19 cellular contexts compared by ENCODE assay signal in the genomic region with DNA sequence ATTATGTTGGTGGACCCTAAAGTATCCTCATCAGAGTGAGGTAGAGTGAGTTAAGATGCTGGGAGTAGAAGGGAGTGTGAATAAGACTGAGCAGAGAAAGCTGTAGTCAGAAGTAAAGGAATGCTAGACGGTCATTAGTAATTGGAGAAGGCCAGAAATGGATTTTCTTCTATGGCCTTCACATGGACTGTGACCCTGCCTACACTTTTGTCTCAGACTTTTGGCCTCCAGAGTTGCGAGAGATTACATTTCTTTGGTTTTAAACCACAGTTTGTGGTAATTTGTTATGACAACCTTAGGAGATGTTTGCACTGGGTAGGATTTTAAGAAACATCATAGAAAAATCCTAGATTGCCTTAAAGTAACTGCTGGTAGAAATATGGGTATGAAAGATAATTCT.
DNase-seq lines count a peak whose midpoint lies in the region; ATAC-seq and TF ChIP-seq lines count a peak whose summit lies in the region.
"Had no signal": no experiment of that assay in that cellular context is flagged by ENCODE, and none has a peak within 500 bp of the region (broad histone marks: within the 10 kb centered on the region; RNA-seq: fewer than 3 reads in every experiment).

No MANE protein-coding gene starts in this region.

- BruUV-seq in Caco-2 (replicated peaks; lab: Mats Ljungman, UMichigan), result no TSS peak

- H3K9me3 ChIP-seq in Caco-2, result no peaks in the 10 kb centered on the region
- no peaks in the 10 kb centered on the region for H3K9me3 ChIP-seq in CD4-positive, alpha-beta memory T cell (ENCODE audit: control insufficient read depth in 1 of 2, low read length in 2 of 2)

- H3K27me3 Mint-ChIP-seq in Caco-2 (ENCODE audit: insufficient read depth, unreplicated experiment) (no peaks in the 10 kb centered on the region), nephron progenitor cell (ENCODE audit: low read depth, poor library complexity) (no peaks in the 10 kb centered on the region)
- H3K27me3 Mint-ChIP-seq in CD4-positive, alpha-beta memory T cell, result no peaks in the 10 kb centered on the region
- no peaks in the 10 kb centered on the region for H3K27me3 Mint-ChIP-seq in activated naive CD8-positive, alpha-beta T cell treated with anti-CD3 and anti-CD28 coated beads, Interleukin-2, amount 50 U/mL, for 24 hours

- no peak overlapping the region for H3K27ac ChIP-seq in CD4-positive, alpha-beta memory T cell (ENCODE audit: low read depth, low read length)
- H3K27ac ChIP-seq: HL-60 had no signal

- H3K9me3 Mint-ChIP-seq in Caco-2 (ENCODE audit: unreplicated experiment) (peaks cover 22% of the 10 kb centered on the region), nephron progenitor cell (no peaks in the 10 kb centered on the region)
- H3K9me3 Mint-ChIP-seq in CD4-positive, alpha-beta memory T cell, result peaks cover 0 to 6% (median 2%) of the 10 kb centered on the region in 8 donors
- H3K9me3 Mint-ChIP-seq in activated naive CD8-positive, alpha-beta T cell treated with anti-CD3 and anti-CD28 coated beads, Interleukin-2, amount 50 U/mL, for 24 hours, result peaks cover 17% of the 10 kb centered on the region

- H3K36me3 ChIP-seq in Caco-2 (ENCODE audit: control insufficient read depth, insufficient read depth, low read length), result no peaks in the 10 kb centered on the region
- H3K36me3 ChIP-seq in CD4-positive, alpha-beta memory T cell (ENCODE audit: insufficient read depth, low read length), result no peaks in the 10 kb centered on the region
- H3K36me3 ChIP-seq: BLaER1 treated with 17β-estradiol and CSF1 and Interleukin-3, amounts not matched to agents 10 nM and 100 nM had no signal

- no peak overlapping the region for H3K27ac Mint-ChIP-seq in Caco-2 (ENCODE audit: unreplicated experiment)
- peak overlapping the region; percentile 60 for H3K27ac Mint-ChIP-seq in nephron progenitor cell
- no peak overlapping the region for H3K27ac Mint-ChIP-seq in CD4-positive, alpha-beta memory T cell
- H3K27ac Mint-ChIP-seq in activated naive CD8-positive, alpha-beta T cell treated with anti-CD3 and anti-CD28 coated beads, Interleukin-2, amount 50 U/mL, for 24 hours, result no peak overlapping the region

- H3K4me1 Mint-ChIP-seq in Caco-2 (ENCODE audit: low read depth, unreplicated experiment) (peaks cover 11% of the 10 kb centered on the region), nephron progenitor cell (peaks cover 5% of the 10 kb centered on the region)
- H3K4me1 Mint-ChIP-seq in CD4-positive, alpha-beta memory T cell, result no peaks in the 10 kb centered on the region
- H3K4me1 Mint-ChIP-seq in activated naive CD8-positive, alpha-beta T cell treated with anti-CD3 and anti-CD28 coated beads, Interleukin-2, amount 50 U/mL, for 24 hours, result no peaks in the 10 kb centered on the region

- intact Hi-C loops in Caco-2 (cut with micrococcal nuclease; ENCODE audit: unreplicated experiment), result loop anchor here (2.0 kb wide), 1 partner anchor 34 kb away; no protein-coding TSS in a partner anchor
- intact Hi-C loops in CD4-positive, alpha-beta memory T cell (cut with micrococcal nuclease), result no loop called here

- H3K36me3 Mint-ChIP-seq in Caco-2 (ENCODE audit: insufficient read depth, unreplicated experiment) (no peaks in the 10 kb centered on the region), nephron progenitor cell (ENCODE audit: low read depth) (no peaks in the 10 kb centered on the region)
- no peaks in the 10 kb centered on the region for H3K36me3 Mint-ChIP-seq in CD4-positive, alpha-beta memory T cell
- H3K36me3 Mint-ChIP-seq in activated naive CD8-positive, alpha-beta T cell treated with anti-CD3 and anti-CD28 coated beads, Interleukin-2, amount 50 U/mL, for 24 hours (ENCODE audit: low read depth), result no peaks in the 10 kb centered on the region

- H3K4me3 Mint-ChIP-seq in Caco-2 (ENCODE audit: unreplicated experiment) (peak overlapping the region; percentile 5), nephron progenitor cell (no peak overlapping the region)
- no peak overlapping the region for H3K4me3 Mint-ChIP-seq in CD4-positive, alpha-beta memory T cell
- no peak overlapping the region for H3K4me3 Mint-ChIP-seq in activated naive CD8-positive, alpha-beta T cell treated with anti-CD3 and anti-CD28 coated beads, Interleukin-2, amount 50 U/mL, for 24 hours

- TF ChIP-seq CTCF in Caco-2 (IDR thresholded peaks at IDR 0.05; ENCODE audit: insufficient read depth in 1 of 2, low read depth in 1 of 2, low read length in 1 of 2, severe bottlenecking in 1 of 2, unreplicated experiment in 1 of 2) (no peak), nephron progenitor cell (IDR thresholded peaks at IDR 0.05) (no peak)

- no peak for ATAC-seq in HG03039 (IDR thresholded peaks at IDR 0.05; ENCODE audit: unreplicated experiment)
- ATAC-seq in activated naive CD8-positive, alpha-beta T cell treated with anti-CD3 and anti-CD28 coated beads, Interleukin-2, amount 50 U/mL, for 24 hours, result no peak
- no peak for ATAC-seq in HG03565 (IDR thresholded peaks at IDR 0.05; ENCODE audit: unreplicated experiment)

- CTCF ChIA-PET in Caco-2 (lab: Charles Lee), result no interaction called here
- CTCF ChIA-PET in CD4-positive, alpha-beta memory T cell (lab: Charles Lee; ENCODE audit: partially characterized antibody), result no interaction called here

- POLR2A ChIA-PET in Caco-2 (lab: Charles Lee), result no interaction called here
- POLR2A ChIA-PET in CD4-positive, alpha-beta memory T cell (lab: Charles Lee; ENCODE audit: partially characterized antibody), result no interaction called here

- H3K4me1 ChIP-seq in Caco-2, result peaks cover 10% of the 10 kb centered on the region
- H3K4me1 ChIP-seq in CD4-positive, alpha-beta memory T cell (ENCODE audit: insufficient read depth, low read length), result no peaks in the 10 kb centered on the region

- no peak overlapping the region for H3K4me3 ChIP-seq in Caco-2 (ENCODE audit: low read depth, low read length)
- H3K4me3 ChIP-seq in CD4-positive, alpha-beta memory T cell (ENCODE audit: low read length in 2 of 2), result no peak overlapping the region
- H3K4me3 ChIP-seq: BLaER1 treated with 17β-estradiol and CSF1 and Interleukin-3, amounts not matched to agents 10 nM and 100 nM had no signal

- DNase-seq in Caco-2 (no peak), LHCN-M2 (ENCODE audit: low read depth) (peak; percentile 50), dedifferentiated amniotic fluid mesenchymal stem cell (ENCODE audit: extremely low spot score) (peak; percentile 22), nephron progenitor cell (no peak)
- no peak for DNase-seq in CD4-positive, alpha-beta memory T cell
- DNase-seq in activated naive CD8-positive, alpha-beta T cell treated with anti-CD3 and anti-CD28 coated beads, Interleukin-2, amount 50 U/mL, for 24 hours, result no peak
- DNase-seq: IMR-90, Karpas-422, NCI-H1092 treated with DMSO at 0.1 percent for 48 hours, NCI-H146, NCI-H2081, NCI-H2171 treated with DMSO at 0.1 percent for 48 hours, PC-3, RPMI8226, SHP77 treated with DMSO at 0.1 percent for 48 hours had no signal

- H3K27me3 ChIP-seq in Caco-2 (replicated peaks; ENCODE audit: control insufficient read depth, insufficient read depth, low read length), result no peaks in the 10 kb centered on the region
- H3K27me3 ChIP-seq in CD4-positive, alpha-beta memory T cell (ENCODE audit: insufficient read depth, low read length), result no peaks in the 10 kb centered on the region
- H3K27me3 ChIP-seq: BLaER1 treated with 17β-estradiol and CSF1 and Interleukin-3, amounts not matched to agents 10 nM and 100 nM had no signal

Comparison
In these comparisons a context has a peak if more than half of its experiments do, and no peak if none do; other contexts are left out.
1. DNase-seq: peak in LHCN-M2 (single experiment) and dedifferentiated amniotic fluid mesenchymal stem cell (single experiment); none in Caco-2 (0 of 2), nephron progenitor cell (single experiment), CD4-positive, alpha-beta memory T cell (0 of 5) and activated naive CD8-positive, alpha-beta T cell treated with anti-CD3 and anti-CD28 coated beads, Interleukin-2, amount 50 U/mL, for 24 hours (single experiment).